ENCODE assay signal across 3 cellular contexts in the genomic region with DNA sequence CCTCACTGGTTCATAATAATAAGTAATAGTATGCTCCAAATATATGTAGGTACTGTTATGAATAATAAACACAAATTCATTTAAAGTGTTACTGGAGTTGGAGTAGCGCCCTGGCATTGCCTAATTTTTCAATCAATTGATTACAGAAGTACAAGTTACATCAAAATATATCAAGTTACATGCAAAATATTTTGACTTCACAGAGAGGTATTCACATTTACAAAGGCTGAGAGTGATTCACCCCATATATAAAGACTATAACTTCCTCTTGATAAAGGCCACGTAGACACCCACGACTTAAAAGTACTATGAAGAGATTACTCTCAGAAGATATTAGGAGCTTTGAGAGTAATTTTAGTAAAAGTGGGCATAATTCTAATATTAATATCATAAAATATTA.
A peak's percentile ranks its signal among the peaks of the same experiment; 100 is the strongest.
TF ChIP-seq lines count a peak whose summit lies in the region.

No MANE protein-coding gene starts in this region.

TF ChIP-seq in A549, 52 proteins besides CTCF, POLR2A, EP300 and RAD21:
- TF ChIP-seq SREBF2 (IDR thresholded peaks at IDR 0.05) = no peak
- TF ChIP-seq HOXB13 (CRISPR knock-in tag; IDR thresholded peaks at IDR 0.05; ENCODE audit: low read depth) = no peak
- TF ChIP-seq, protein P1, sequence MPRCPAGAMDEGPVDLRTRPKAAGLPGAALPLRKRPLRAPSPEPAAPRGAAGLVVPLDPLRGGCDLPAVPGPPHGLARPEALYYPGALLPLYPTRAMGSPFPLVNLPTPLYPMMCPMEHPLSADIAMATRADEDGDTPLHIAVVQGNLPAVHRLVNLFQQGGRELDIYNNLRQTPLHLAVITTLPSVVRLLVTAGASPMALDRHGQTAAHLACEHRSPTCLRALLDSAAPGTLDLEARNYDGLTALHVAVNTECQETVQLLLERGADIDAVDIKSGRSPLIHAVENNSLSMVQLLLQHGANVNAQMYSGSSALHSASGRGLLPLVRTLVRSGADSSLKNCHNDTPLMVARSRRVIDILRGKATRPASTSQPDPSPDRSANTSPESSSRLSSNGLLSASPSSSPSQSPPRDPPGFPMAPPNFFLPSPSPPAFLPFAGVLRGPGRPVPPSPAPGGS (IDR thresholded peaks at IDR 0.05) = no peak
- no peak for TF ChIP-seq HDAC2 (IDR thresholded peaks at IDR 0.05)
- TF ChIP-seq KDM5A (IDR thresholded peaks at IDR 0.05) = no peak
- TF ChIP-seq HOXB5 (CRISPR knock-in tag; IDR thresholded peaks at IDR 0.05) = no peak
- no peak for TF ChIP-seq CBX8 (IDR thresholded peaks at IDR 0.05)
- no peak for TF ChIP-seq EHMT2 (IDR thresholded peaks at IDR 0.05; ENCODE audit: low read depth)
- TF ChIP-seq RCOR1 (IDR thresholded peaks at IDR 0.05; ENCODE audit: low read depth, low read length) = no peak
- TF ChIP-seq, protein P2, sequence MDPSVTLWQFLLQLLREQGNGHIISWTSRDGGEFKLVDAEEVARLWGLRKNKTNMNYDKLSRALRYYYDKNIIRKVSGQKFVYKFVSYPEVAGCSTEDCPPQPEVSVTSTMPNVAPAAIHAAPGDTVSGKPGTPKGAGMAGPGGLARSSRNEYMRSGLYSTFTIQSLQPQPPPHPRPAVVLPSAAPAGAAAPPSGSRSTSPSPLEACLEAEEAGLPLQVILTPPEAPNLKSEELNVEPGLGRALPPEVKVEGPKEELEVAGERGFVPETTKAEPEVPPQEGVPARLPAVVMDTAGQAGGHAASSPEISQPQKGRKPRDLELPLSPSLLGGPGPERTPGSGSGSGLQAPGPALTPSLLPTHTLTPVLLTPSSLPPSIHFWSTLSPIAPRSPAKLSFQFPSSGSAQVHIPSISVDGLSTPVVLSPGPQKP (IDR thresholded peaks at IDR 0.05; ENCODE audit: low read depth, low read length) = no peak
- no peak for TF ChIP-seq FOSL2 (IDR thresholded peaks at IDR 0.05)
- no peak for TF ChIP-seq FOSL2 (CRISPR knock-in tag; IDR thresholded peaks at IDR 0.05)
- TF ChIP-seq ZC3H11A (IDR thresholded peaks at IDR 0.05) = no peak
- TF ChIP-seq CBX2 (IDR thresholded peaks at IDR 0.05; ENCODE audit: borderline replicate concordance, low read depth) = no peak
- no peak for TF ChIP-seq JUN (IDR thresholded peaks at IDR 0.05)
- TF ChIP-seq CHD2 (IDR thresholded peaks at IDR 0.05; ENCODE audit: low read length, partially characterized antibody) = no peak

TF ChIP-seq in IMR-90, 13 proteins besides CTCF, POLR2A, EP300 and RAD21:
- peak; percentile 57; the same call in 1 of the 2 replicates for TF ChIP-seq CEBPB (IDR thresholded peaks at IDR 0.05; ENCODE audit: low read depth, low read length)
- TF ChIP-seq RCOR1 (IDR thresholded peaks at IDR 0.05; ENCODE audit: insufficient replicate concordance, low read length) = no peak

TF ChIP-seq in HepG2, 621 proteins besides CTCF, POLR2A, EP300 and RAD21:
- TF ChIP-seq ZNF709 (CRISPR knock-in tag; IDR thresholded peaks at IDR 0.05) (no peak), ZNF652 (CRISPR knock-in tag; IDR thresholded peaks at IDR 0.05; ENCODE audit: borderline replicate concordance, low read depth) (no peak), ZNF557 (CRISPR knock-in tag; IDR thresholded peaks at IDR 0.05) (no peak), GPN1 (CRISPR knock-in tag; IDR thresholded peaks at IDR 0.05; ENCODE audit: borderline replicate concordance) (no peak), KDM4B (CRISPR knock-in tag; IDR thresholded peaks at IDR 0.05) (no peak), TOPORS (CRISPR knock-in tag; IDR thresholded peaks at IDR 0.05) (no peak), RNF2 (conservative IDR thresholded peaks at IDR 0.05; ENCODE audit: low read depth) (no peak), PTBP1 (IDR thresholded peaks at IDR 0.05; ENCODE audit: low read depth, low read length, poor library complexity, severe bottlenecking) (no peak), FOXJ3 (CRISPR knock-in tag; IDR thresholded peaks at IDR 0.05; ENCODE audit: borderline replicate concordance) (no peak), TRIM24 (CRISPR knock-in tag; IDR thresholded peaks at IDR 0.05) (no peak), SRF (IDR thresholded peaks at IDR 0.05; ENCODE audit: low read depth, low read length) (no peak), ZNF883 (CRISPR knock-in tag; IDR thresholded peaks at IDR 0.05; ENCODE audit: not compliant biosample characterization) (no peak), HOXA7 (CRISPR knock-in tag; IDR thresholded peaks at IDR 0.05) (no peak)
- TF ChIP-seq, protein P3, sequence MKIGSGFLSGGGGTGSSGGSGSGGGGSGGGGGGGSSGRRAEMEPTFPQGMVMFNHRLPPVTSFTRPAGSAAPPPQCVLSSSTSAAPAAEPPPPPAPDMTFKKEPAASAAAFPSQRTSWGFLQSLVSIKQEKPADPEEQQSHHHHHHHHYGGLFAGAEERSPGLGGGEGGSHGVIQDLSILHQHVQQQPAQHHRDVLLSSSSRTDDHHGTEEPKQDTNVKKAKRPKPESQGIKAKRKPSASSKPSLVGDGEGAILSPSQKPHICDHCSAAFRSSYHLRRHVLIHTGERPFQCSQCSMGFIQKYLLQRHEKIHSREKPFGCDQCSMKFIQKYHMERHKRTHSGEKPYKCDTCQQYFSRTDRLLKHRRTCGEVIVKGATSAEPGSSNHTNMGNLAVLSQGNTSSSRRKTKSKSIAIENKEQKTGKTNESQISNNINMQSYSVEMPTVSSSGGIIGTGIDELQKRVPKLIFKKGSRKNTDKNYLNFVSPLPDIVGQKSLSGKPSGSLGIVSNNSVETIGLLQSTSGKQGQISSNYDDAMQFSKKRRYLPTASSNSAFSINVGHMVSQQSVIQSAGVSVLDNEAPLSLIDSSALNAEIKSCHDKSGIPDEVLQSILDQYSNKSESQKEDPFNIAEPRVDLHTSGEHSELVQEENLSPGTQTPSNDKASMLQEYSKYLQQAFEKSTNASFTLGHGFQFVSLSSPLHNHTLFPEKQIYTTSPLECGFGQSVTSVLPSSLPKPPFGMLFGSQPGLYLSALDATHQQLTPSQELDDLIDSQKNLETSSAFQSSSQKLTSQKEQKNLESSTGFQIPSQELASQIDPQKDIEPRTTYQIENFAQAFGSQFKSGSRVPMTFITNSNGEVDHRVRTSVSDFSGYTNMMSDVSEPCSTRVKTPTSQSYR (CRISPR knock-in tag; IDR thresholded peaks at IDR 0.05; ENCODE audit: borderline replicate concordance) = no peak
- TF ChIP-seq, protein P4, sequence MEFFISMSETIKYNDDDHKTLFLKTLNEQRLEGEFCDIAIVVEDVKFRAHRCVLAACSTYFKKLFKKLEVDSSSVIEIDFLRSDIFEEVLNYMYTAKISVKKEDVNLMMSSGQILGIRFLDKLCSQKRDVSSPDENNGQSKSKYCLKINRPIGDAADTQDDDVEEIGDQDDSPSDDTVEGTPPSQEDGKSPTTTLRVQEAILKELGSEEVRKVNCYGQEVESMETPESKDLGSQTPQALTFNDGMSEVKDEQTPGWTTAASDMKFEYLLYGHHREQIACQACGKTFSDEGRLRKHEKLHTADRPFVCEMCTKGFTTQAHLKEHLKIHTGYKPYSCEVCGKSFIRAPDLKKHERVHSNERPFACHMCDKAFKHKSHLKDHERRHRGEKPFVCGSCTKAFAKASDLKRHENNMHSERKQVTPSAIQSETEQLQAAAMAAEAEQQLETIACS (CRISPR knock-in tag; IDR thresholded peaks at IDR 0.05) = no peak
TF ChIP-seq in HepG2: peak in this region for 0.
